ENCODE assay signal across 8 cellular contexts in genomic region chr20:36754656-36755222, GRCh38. TPM values are rescaled to one million over a fixed set of nuclear protein-coding genes. Genes with fewer than 3 reads are reported as not detected.
DNase-seq lines count a peak whose midpoint lies in the region; ATAC-seq and TF ChIP-seq lines count a peak whose summit lies in the region.

No MANE protein-coding gene starts in this region.

- H3K4me1 ChIP-seq in IMR-90 (ENCODE audit: control insufficient read depth, insufficient read depth, low read length), result no peaks in the 10 kb centered on the region
- no peaks in the 10 kb centered on the region for H3K4me1 ChIP-seq in PC-9 (replicated peaks; ENCODE audit: insufficient read depth)
- H3K4me1 ChIP-seq in ovary (ENCODE audit: insufficient read depth), result no peaks in the 10 kb centered on the region

- peaks cover 8% of the 10 kb centered on the region; the same call in 1 of the 2 replicates for H4K20me1 ChIP-seq in IMR-90 (ENCODE audit: insufficient read depth, low read length)
- 0 out of 2 replicates have a peak, but pooled peaks cover 3% of the 10 kb centered on the region for H4K20me1 ChIP-seq in PC-9 (ENCODE audit: insufficient read depth)

- no peak overlapping the region for H3K18ac ChIP-seq in IMR-90 (ENCODE audit: low read depth, low read length)

- TF ChIP-seq RAD21 in IMR-90 (IDR thresholded peaks at IDR 0.05; ENCODE audit: low read length), result peak; percentile 76

- peaks cover 14% of the 10 kb centered on the region; the same call in 1 of the 2 replicates for H3F3A ChIP-seq in PC-9 (ENCODE audit: insufficient read depth, low read depth)

- H2BK5ac ChIP-seq in IMR-90 (ENCODE audit: low read depth, low read length, poor library complexity, severe bottlenecking), result no peak overlapping the region

- no peak overlapping the region for H4K5ac ChIP-seq in IMR-90 (ENCODE audit: low read depth, low read length)

- dilution Hi-C loops in IMR-90 (cut with HindIII; ENCODE audit: low sequenced_read_pairs, unreplicated experiment), result no loop called here

- H3K4me2 ChIP-seq in IMR-90 (ENCODE audit: low read depth, low read length) (no peak overlapping the region), PC-9 (no peak overlapping the region)

- H3K4me3 ChIP-seq in IMR-90 (ENCODE audit: insufficient read depth, low read depth, low read length), result no peak overlapping the region
- H3K4me3 ChIP-seq in PC-9, result no peak overlapping the region
- H3K4me3 ChIP-seq in ovary, result no peak overlapping the region

- no peaks in the 10 kb centered on the region for H3K9me2 ChIP-seq in PC-9 (ENCODE audit: insufficient read depth)

- no peak overlapping the region for H2AK5ac ChIP-seq in IMR-90 (ENCODE audit: low read depth, low read length)

- H4K91ac ChIP-seq in IMR-90 (ENCODE audit: insufficient read depth, low read depth, low read length), result no peak overlapping the region

- no CpG with 5 or more reads among the region's 2 CpGs for WGBS in IMR-90 (ENCODE audit: extremely low coverage in 2 of 2, insufficient read length in 1 of 2), 2 experiments
- WGBS in ovary, 3 donors, result 0 to 5% (median 3%) methylated on average over 2 of the region's 2 CpGs

- in situ Hi-C loops in IMR-90 (cut with MboI; ENCODE audit: low sequenced_read_pairs), result loop anchor here (10.0 kb wide), 1 partner anchor 140 kb away; no protein-coding TSS in a partner anchor

- H2BK120ac ChIP-seq in IMR-90 (ENCODE audit: low read depth, low read length), result no peak overlapping the region; the same call in 1 of the 2 replicates

- BruUV-seq in IMR-90 (replicated peaks; lab: Mats Ljungman, UMichigan), result no TSS peak
- BruUV-seq in PC-9 (replicated peaks; lab: Mats Ljungman, UMichigan), result no TSS peak

- no peaks in the 10 kb centered on the region for H3K79me2 ChIP-seq in PC-9 (ENCODE audit: low read depth)

- TF ChIP-seq CTCF in IMR-90 (conservative IDR thresholded peaks at IDR 0.05; ENCODE audit: low read depth, low read length) (peak; percentile 81), PC-9 (conservative IDR thresholded peaks at IDR 0.05) (peak; percentile 79), ovary (IDR thresholded peaks at IDR 0.05) (peak; percentile 58 to 66 (median 64))

- POLR2A ChIA-PET in IMR-90 (lab: Charles Lee; ENCODE audit: unreplicated experiment) (interaction anchor here (0.7 to 0.8 kb wide), 2 partner anchors 8 to 202 kb away, joined by 3 read pairs; partner anchors contain the start of gene NDRG3), PC-9 (lab: Charles Lee; ENCODE audit: unreplicated experiment) (interaction anchor here (0.6 kb wide), 1 partner anchor 81 kb away, joined by 6 read pairs; no protein-coding TSS in a partner anchor)

- no peak overlapping the region for H3K56ac ChIP-seq in IMR-90 (ENCODE audit: extremely low read depth, insufficient read depth, low read length)

- no peak overlapping the region for H3K14ac ChIP-seq in IMR-90 (replicated peaks; ENCODE audit: low read depth, low read length)

- H3K9ac ChIP-seq in IMR-90 (ENCODE audit: low read depth, low read length), result no peak overlapping the region

- no peaks in the 10 kb centered on the region for H3K9me1 ChIP-seq in IMR-90 (ENCODE audit: insufficient read depth, low read length)

- no peaks in the 10 kb centered on the region for H3K79me1 ChIP-seq in IMR-90 (ENCODE audit: low read depth in 1 of 2, low read length in 2 of 2)

- H3K27ac ChIP-seq in IMR-90 (ENCODE audit: insufficient read depth, low read length) (peak overlapping the region; percentile 4; the same call in 1 of the 2 replicates), PC-9 (no peak overlapping the region), ovary (no peak overlapping the region)

- intact Hi-C loops in IMR-90 (cut with micrococcal nuclease), result loop anchor here (1.0 kb wide), 3 partner anchors 88 to 198 kb away; no protein-coding TSS in a partner anchor
- intact Hi-C loops in PC-9 (cut with micrococcal nuclease; ENCODE audit: unreplicated experiment), result no loop called here
- intact Hi-C loops in ovary (cut with DNase I), result loop anchor here in 1 of 4 donors (10.0 kb wide), 2 partner anchors 140 to 550 kb away; no protein-coding TSS in a partner anchor

- DNase-seq in DMS114 treated with DMSO at 0.1 percent for 48 hours (lab: John Stamatoyannopoulos, UW; ENCODE audit: unreplicated experiment) (peak; percentile 57), IMR-90 (peak; percentile 88), PC-9 (peak; percentile 40 to 55), glomerular visceral epithelial cell (ENCODE audit: extremely low spot score) (peak; percentile 76), ovary (peak in 2 of 5 donors; percentile 44 to 64)
- DNase-seq in activated naive CD4-positive, alpha-beta T cell treated with anti-CD3 and anti-CD28 coated beads, Interleukin-2, amount 50 U/mL, for 16 hours, result peak; percentile 29

- no peak overlapping the region for H2AFZ ChIP-seq in IMR-90 (replicated peaks; ENCODE audit: low read length, poor library complexity)
- H2AFZ ChIP-seq in PC-9, result no peak overlapping the region

- H2AK9ac ChIP-seq in IMR-90 (replicated peaks; ENCODE audit: low read depth, low read length, poor library complexity), result no peak overlapping the region

- no peak overlapping the region for H2BK15ac ChIP-seq in IMR-90 (ENCODE audit: low read depth, low read length)

- no peak overlapping the region for H2BK20ac ChIP-seq in IMR-90 (ENCODE audit: low read depth, low read length)

- H4K8ac ChIP-seq in IMR-90 (ENCODE audit: low read depth in 2 of 2, low read length in 2 of 2), result no peak overlapping the region

- H3K23ac ChIP-seq in IMR-90 (ENCODE audit: low read depth, low read length), result no peak overlapping the region

- H3K4ac ChIP-seq in IMR-90 (ENCODE audit: low read depth, low read length), result no peak overlapping the region; the same call in 1 of the 2 replicates

- TF ChIP-seq POLR2A in IMR-90 (IDR thresholded peaks at IDR 0.05; ENCODE audit: low read depth, low read length) (no peak), ovary (IDR thresholded peaks at IDR 0.05) (no peak)

- TF ChIP-seq EP300 in ovary (IDR thresholded peaks at IDR 0.05), result no peak

- peak; percentile 98 for ATAC-seq in IMR-90 (ENCODE audit: low read depth)
- ATAC-seq in GM18873 (IDR thresholded peaks at IDR 0.05; ENCODE audit: low FRiP score, unreplicated experiment), result no peak
- no peak for ATAC-seq in GM18861 (IDR thresholded peaks at IDR 0.05; ENCODE audit: unreplicated experiment)

- peaks cover 8% of the 10 kb centered on the region for H3K36me3 ChIP-seq in IMR-90 (ENCODE audit: control insufficient read depth, insufficient read depth, low read length)
- H3K36me3 ChIP-seq in PC-9 (ENCODE audit: low read depth), result 0 out of 2 replicates have a peak, but pooled peaks cover 3% of the 10 kb centered on the region
- H3K36me3 ChIP-seq in ovary, result no peaks in the 10 kb centered on the region

- H3K9me3 ChIP-seq in IMR-90 (ENCODE audit: control insufficient read depth, insufficient read depth, low read length) (no peaks in the 10 kb centered on the region), PC-9 (ENCODE audit: insufficient read depth, low read depth) (no peaks in the 10 kb centered on the region), ovary (no peaks in the 10 kb centered on the region)

- CTCF ChIA-PET in IMR-90 (lab: Yijun Ruan, JAX) (interaction anchor here (0.5 to 2.0 kb wide), 15 partner anchors 8 to 197 kb away, joined by 3 to 7 read pairs (median 4); partner anchors contain the start of genes NDRG3 and RAB5IF), PC-9 (lab: Charles Lee) (interaction anchor here (0.6 to 1.4 kb wide), 8 partner anchors 8 to 248 kb away, joined by 3 to 11 read pairs (median 3); no protein-coding TSS in a partner anchor)

- H3K27me3 ChIP-seq in IMR-90 (ENCODE audit: control insufficient read depth, insufficient read depth, low read length), result no peaks in the 10 kb centered on the region
- no peaks in the 10 kb centered on the region for H3K27me3 ChIP-seq in PC-9 (ENCODE audit: insufficient read depth, low read depth)
- no peaks in the 10 kb centered on the region for H3K27me3 ChIP-seq in ovary

TF ChIP-seq in IMR-90, 13 proteins besides CTCF, POLR2A, EP300 and RAD21:
- TF ChIP-seq SMC3 (IDR thresholded peaks at IDR 0.05; ENCODE audit: low read depth, low read length) (peak; percentile 66), BHLHE40 (IDR thresholded peaks at IDR 0.05; ENCODE audit: low read depth, low read length) (no peak)

RNA-seq across cellular contexts. Expression of gene NDRG3, which starts 8.8 kb away (rescaled TPM):
- total RNA-seq in IMR-90 (2012; rRNA removed) (31.9 and 34.2 TPM in 2 replicates), PC-9 (2021) (40.7 and 55.6 TPM in 2 replicates), ovary (10 to 100 TPM; 16.7 to 30.1 (median 24.1) TPM)
- polyA plus RNA-seq in IMR-90 (2012; rRNA removed) (22.0 and 24.8 TPM in 2 replicates), ovary (10 to 100 TPM; 23.4 to 66.0 TPM)
- 12.3 and 14.3 TPM in 2 replicates for polyA plus RNA-seq in IMR-90 (2012; cell fraction: cytosol; rRNA removed)
- polyA plus RNA-seq in IMR-90 (2012; cell fraction: nucleus; rRNA removed; ENCODE audit: low replicate concordance), result 6.6 and 23.1 TPM in 2 replicates

RNA-seq across cellular contexts. Expression of gene DSN1, which starts 18.8 kb away (rescaled TPM):
- total RNA-seq in IMR-90 (2012; rRNA removed), result 16.3 and 18.3 TPM in 2 replicates
- 9.4 and 10.5 TPM in 2 replicates for polyA plus RNA-seq in IMR-90 (2012; rRNA removed)
- 2.9 and 5.5 TPM in 2 replicates for polyA plus RNA-seq in IMR-90 (2012; cell fraction: cytosol; rRNA removed)
- 3.2 and 10.1 TPM in 2 replicates for polyA plus RNA-seq in IMR-90 (2012; cell fraction: nucleus; rRNA removed; ENCODE audit: low replicate concordance)
- total RNA-seq in PC-9 (2021), result 29.2 and 32.4 TPM in 2 replicates
- total RNA-seq in ovary, result 1 to 10 TPM; 3.3 to 7.0 (median 5.1) TPM
- 1 to 10 TPM; 6.2 to 6.4 TPM for polyA plus RNA-seq in ovary
